ENCODE assay signal across 3 cellular contexts in genomic region chr7:7477641-7478040, GRCh38. TPM values are rescaled to one million over a fixed set of nuclear protein-coding genes. Genes with fewer than 3 reads are reported as not detected.
"Had no signal": no experiment of that assay in that cellular context is flagged by ENCODE, and none has a peak within 500 bp of the region (broad histone marks: within the 10 kb centered on the region; RNA-seq: fewer than 3 reads in every experiment).

No MANE protein-coding gene starts in this region.

RNA-seq across cellular contexts. Expression of gene COL28A1, which starts 58.0 kb away (rescaled TPM):
- total RNA-seq: lung microvascular endothelial cell had no signal
- polyA plus RNA-seq: immature natural killer cell, mammary epithelial cell had no signal
